23 cellular contexts compared by ENCODE assay signal in the genomic region with DNA sequence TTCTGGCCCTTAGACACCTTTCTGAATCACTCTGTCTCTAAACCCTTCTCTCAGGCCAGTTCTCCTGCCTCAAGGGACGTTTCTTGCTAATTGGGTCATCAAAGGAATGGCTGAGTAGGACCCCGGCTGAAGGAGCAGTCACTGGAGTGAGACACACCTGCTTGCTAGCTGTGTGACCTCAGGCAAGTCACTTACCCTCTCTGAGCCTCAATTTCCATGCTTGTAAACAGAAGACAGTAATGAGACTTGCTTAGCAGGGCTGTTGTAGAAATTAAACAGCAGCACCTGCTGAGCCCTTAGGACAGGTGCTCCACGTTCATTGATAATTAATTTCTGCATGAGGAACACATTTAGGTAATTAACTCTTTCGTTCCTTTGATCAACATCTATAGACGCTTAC. TPM values are rescaled to one million over a fixed set of nuclear protein-coding genes. Genes with fewer than 3 reads are reported as not detected.
A peak's percentile ranks its signal among the peaks of the same experiment; 100 is the strongest.
DNase-seq lines count a peak whose midpoint lies in the region; ATAC-seq, FAIRE-seq and TF ChIP-seq lines count a peak whose summit lies in the region.
"Had no signal": no experiment of that assay in that cellular context is flagged by ENCODE, and none has a peak within 500 bp of the region (broad histone marks: within the 10 kb centered on the region; RNA-seq: fewer than 3 reads in every experiment).

No MANE protein-coding gene starts in this region.

- no peak for DNase-seq in CD4-positive, alpha-beta T cell
- no peak for DNase-seq in GM19239 (ENCODE audit: insufficient read length, low spot score)
- no peak for DNase-seq in T-helper 17 cell
- DNase-seq in naive B cell: no peak
- DNase-seq: activated B cell treated with CpG ODN at 0.5 μM for 24 hours; amniotic stem cell; dorsolateral prefrontal cortex; foreskin fibroblast; NCI-H2081 treated with DMSO at 0.1 percent for 48 hours; NCI-H446 treated with DMSO at 0.1 percent for 48 hours; RPMI8226; stimulated activated CD4-positive, alpha-beta T cell treated with anti-CD3 and anti-CD28 coated beads, Interleukin-4, amount 100 ng/mL, for 4 hours; T1000 had no signal

- no peaks in the 10 kb centered on the region for H3K27me3 Mint-ChIP-seq in CD4-positive, alpha-beta T cell
- H3K27me3 Mint-ChIP-seq in T-helper 17 cell (no peaks in the 10 kb centered on the region), naive B cell (no peaks in the 10 kb centered on the region)
- H3K27me3 Mint-ChIP-seq: activated B cell treated with CpG ODN at 0.5 μM for 24 hours had no signal

- POLR2A ChIA-PET in CD4-positive, alpha-beta T cell (lab: Charles Lee): interaction anchor here (1.0 to 2.0 kb wide), 6 partner anchors 10 to 94 kb away, joined by 4 to 14 read pairs (median 6); a partner anchor contains a TSS

- no peaks in the 10 kb centered on the region for H3K27me3 ChIP-seq in CD4-positive, alpha-beta T cell (ENCODE audit: control insufficient read depth, insufficient read depth, low read length)
- H3K27me3 ChIP-seq: cardiac muscle cell, dorsolateral prefrontal cortex, hepatocyte had no signal

- CTCF ChIA-PET in CD4-positive, alpha-beta T cell (lab: Charles Lee): interaction anchor here (0.8 kb wide), 1 partner anchor 10 kb away, joined by 3 read pairs; no protein-coding TSS in a partner anchor

- no peak for TF ChIP-seq CTCF in CD4-positive, alpha-beta T cell (IDR thresholded peaks at IDR 0.05)

- ATAC-seq in CD4-positive, alpha-beta T cell (ENCODE audit: poor library complexity): no peak
- ATAC-seq in T-helper 17 cell (no peak), naive B cell (ENCODE audit: low read depth in 2 of 2) (no peak), HG02840 (IDR thresholded peaks at IDR 0.05; ENCODE audit: low FRiP score, unreplicated experiment) (no peak), HG02678 (IDR thresholded peaks at IDR 0.05; ENCODE audit: unreplicated experiment) (no peak), GM18520 (IDR thresholded peaks at IDR 0.05; ENCODE audit: unreplicated experiment) (no peak)
- ATAC-seq: SK-N-SH treated with all-trans-retinoic acid at 6 μM for 48 hours had no signal

- H3K4me3 Mint-ChIP-seq in CD4-positive, alpha-beta T cell: no peak overlapping the region
- H3K4me3 Mint-ChIP-seq in T-helper 17 cell: peak overlapping the region; percentile 58
- H3K4me3 Mint-ChIP-seq in naive B cell: peak overlapping the region in 1 of 8 donors; percentile 4
- H3K4me3 Mint-ChIP-seq: type B pancreatic cell had no signal

- H3K36me3 Mint-ChIP-seq in CD4-positive, alpha-beta T cell (ENCODE audit: low read depth): no peaks in the 10 kb centered on the region
- no peaks in the 10 kb centered on the region for H3K36me3 Mint-ChIP-seq in T-helper 17 cell (ENCODE audit: low read depth)
- H3K36me3 Mint-ChIP-seq in naive B cell: no peaks in the 10 kb centered on the region
- H3K36me3 Mint-ChIP-seq: type B pancreatic cell had no signal

- peak overlapping the region; percentile 94 for H3K27ac Mint-ChIP-seq in CD4-positive, alpha-beta T cell
- H3K27ac Mint-ChIP-seq in T-helper 17 cell (no peak overlapping the region), naive B cell (peak overlapping the region in 4 of 6 donors; percentile 32 to 84 (median 61))
- H3K27ac Mint-ChIP-seq: type B pancreatic cell had no signal

- intact Hi-C loops in CD4-positive, alpha-beta T cell (cut with DNase I, micrococcal nuclease): no loop called here

- no peaks in the 10 kb centered on the region for H3K9me3 ChIP-seq in CD4-positive, alpha-beta T cell (ENCODE audit: control insufficient read depth, low read length)
- no peaks in the 10 kb centered on the region for H3K9me3 ChIP-seq in T-helper 17 cell (ENCODE audit: control insufficient read depth, low read length, poor library complexity, severe bottlenecking)

- peak; percentile 42 for FAIRE-seq in GM19239 (lab: Jason Lieb, UNC)

- peaks cover 39% of the 10 kb centered on the region for H3K4me1 Mint-ChIP-seq in CD4-positive, alpha-beta T cell (ENCODE audit: low read depth)
- peaks cover 19% of the 10 kb centered on the region for H3K4me1 Mint-ChIP-seq in T-helper 17 cell
- peaks cover 18 to 47% (median 20%) of the 10 kb centered on the region in 3 donors for H3K4me1 Mint-ChIP-seq in naive B cell

- H3K9me3 Mint-ChIP-seq in CD4-positive, alpha-beta T cell: no peaks in the 10 kb centered on the region
- no peaks in the 10 kb centered on the region for H3K9me3 Mint-ChIP-seq in naive B cell
- H3K9me3 Mint-ChIP-seq: activated B cell treated with CpG ODN at 0.5 μM for 24 hours, type B pancreatic cell had no signal

- no peak overlapping the region for H3K27ac ChIP-seq in CD4-positive, alpha-beta T cell (ENCODE audit: low read depth, low read length)
- H3K27ac ChIP-seq: cardiac muscle cell, dorsolateral prefrontal cortex, epithelial cell of prostate, hepatocyte had no signal

RNA-seq across cellular contexts. Expression of a gene that starts 6.8 kb away (rescaled TPM):
- not detected for total RNA-seq in CD4-positive, alpha-beta T cell
- not detected for total RNA-seq in T-helper 17 cell
- polyA plus RNA-seq in naive B cell (ENCODE audit: low read depth in 6 of 6): not detected
- total RNA-seq: activated B cell treated with CpG ODN at 0.5 μM for 24 hours, cardiac muscle cell, liver, mononuclear cell had no signal
- polyA plus RNA-seq: cardiac muscle cell, hepatocyte, liver had no signal
